ENCODE assay signal across 10 cellular contexts in genomic region chr5:56585973-56586740, GRCh38.
A peak's percentile ranks its signal among the peaks of the same experiment; 100 is the strongest.
DNase-seq lines count a peak whose midpoint lies in the region; ATAC-seq and TF ChIP-seq lines count a peak whose summit lies in the region.
"Had no signal": no experiment of that assay in that cellular context is flagged by ENCODE, and none has a peak within 500 bp of the region (broad histone marks: within the 10 kb centered on the region; RNA-seq: fewer than 3 reads in every experiment).

No MANE protein-coding gene starts in this region.

- no peak for TF ChIP-seq POLR2A in tibial nerve (IDR thresholded peaks at IDR 0.05)

- H3K9me3 ChIP-seq in lower lobe of right lung: no peaks in the 10 kb centered on the region
- H3K9me3 ChIP-seq in tibial nerve: peaks cover 0 to 10% (median 0%) of the 10 kb centered on the region in 4 donors

- H3K27me3 ChIP-seq in lower lobe of right lung (ENCODE audit: low read depth) (no peaks in the 10 kb centered on the region), tibial nerve (no peaks in the 10 kb centered on the region)

- intact Hi-C loops in activated naive CD4-positive, alpha-beta T cell treated with anti-CD3 and anti-CD28 coated beads for 36 hours (cut with micrococcal nuclease): loop anchor here (2.0 to 5.0 kb wide), 4 partner anchors 25 to 314 kb away; no protein-coding TSS in a partner anchor
- intact Hi-C loops in lower lobe of right lung (cut with DNase I): no loop called here

- H3K4me3 ChIP-seq in lower lobe of right lung: peak overlapping the region; percentile 9
- peak overlapping the region in 1 of 4 donors; percentile 31 for H3K4me3 ChIP-seq in tibial nerve

- TF ChIP-seq CTCF in lower lobe of right lung (IDR thresholded peaks at IDR 0.05): no peak
- no peak for TF ChIP-seq CTCF in tibial nerve (IDR thresholded peaks at IDR 0.05)

- peaks cover 38% of the 10 kb centered on the region for H3K4me1 Mint-ChIP-seq in activated naive CD4-positive, alpha-beta T cell treated with anti-CD3 and anti-CD28 coated beads for 36 hours (ENCODE audit: low read depth)

- H3K27me3 Mint-ChIP-seq in activated naive CD4-positive, alpha-beta T cell treated with anti-CD3 and anti-CD28 coated beads for 36 hours (ENCODE audit: low read depth): no peaks in the 10 kb centered on the region

- H3K4me1 ChIP-seq in lower lobe of right lung (peaks cover 17% of the 10 kb centered on the region), tibial nerve (peaks cover 0 to 52% (median 20%) of the 10 kb centered on the region in 4 donors)

- no peaks in the 10 kb centered on the region for H3K9me3 Mint-ChIP-seq in activated naive CD4-positive, alpha-beta T cell treated with anti-CD3 and anti-CD28 coated beads for 36 hours

- peak overlapping the region; percentile 35 for H3K4me3 Mint-ChIP-seq in activated naive CD4-positive, alpha-beta T cell treated with anti-CD3 and anti-CD28 coated beads for 36 hours

- CTCF ChIA-PET in activated naive CD4-positive, alpha-beta T cell treated with anti-CD3 and anti-CD28 coated beads for 36 hours (lab: Charles Lee): no interaction called here

- H3K27ac ChIP-seq in lower lobe of right lung (peak overlapping the region; percentile 54), tibial nerve (peak overlapping the region in 3 of 4 donors; percentile 63 to 81 (median 74))

- DNase-seq in activated naive CD4-positive, alpha-beta T cell treated with anti-CD3 and anti-CD28 coated beads for 36 hours: peak; percentile 42
- DNase-seq in activated naive CD4-positive, alpha-beta T cell treated with anti-CD3 and anti-CD28 coated beads, Interleukin-2, amount 50 U/mL, for 16 hours: no peak
- DNase-seq in central memory CD4-positive, alpha-beta T cell: peak; percentile 8
- no peak for DNase-seq in lower lobe of right lung
- DNase-seq in tibial nerve (ENCODE audit: low spot score in 2 of 2): peak; percentile 38 to 41
- no peak for DNase-seq in mucosa of gallbladder (ENCODE audit: low spot score)
- no peak for DNase-seq in NCI-H1436 treated with DMSO at 0.1 percent for 48 hours (lab: John Stamatoyannopoulos, UW)
- no peak for DNase-seq in NCI-H526 treated with DMSO at 0.1 percent for 48 hours (lab: John Stamatoyannopoulos, UW)
- DNase-seq: foreskin melanocyte had no signal

- H3K36me3 ChIP-seq in lower lobe of right lung (no peaks in the 10 kb centered on the region), tibial nerve (no peaks in the 10 kb centered on the region)

- no peaks in the 10 kb centered on the region for H3K36me3 Mint-ChIP-seq in activated naive CD4-positive, alpha-beta T cell treated with anti-CD3 and anti-CD28 coated beads for 36 hours (ENCODE audit: low read depth)

- H3K27ac Mint-ChIP-seq in activated naive CD4-positive, alpha-beta T cell treated with anti-CD3 and anti-CD28 coated beads for 36 hours: no peak overlapping the region

- peak; percentile 46 to 55 for ATAC-seq in lower lobe of right lung
- ATAC-seq: Panc1 had no signal

- 22 to 27% methylated on average over 16 of the region's 16 CpGs for WGBS in tibial nerve, 2 donors

- TF ChIP-seq EP300 in tibial nerve (IDR thresholded peaks at IDR 0.05): peak in 1 of 2 donors; percentile 63

Comparison
In these comparisons a context has a peak if more than half of its experiments do, and no peak if none do; other contexts are left out.
1. DNase-seq: peak in activated naive CD4-positive, alpha-beta T cell treated with anti-CD3 and anti-CD28 coated beads for 36 hours (single experiment), central memory CD4-positive, alpha-beta T cell (single experiment) and tibial nerve (2 of 2); none in activated naive CD4-positive, alpha-beta T cell treated with anti-CD3 and anti-CD28 coated beads, Interleukin-2, amount 50 U/mL, for 16 hours (single experiment), lower lobe of right lung (single experiment), mucosa of gallbladder (single experiment), NCI-H1436 treated with DMSO at 0.1 percent for 48 hours (single experiment) and NCI-H526 treated with DMSO at 0.1 percent for 48 hours (single experiment).